Comparison of ENCODE assay signal across 2 cellular contexts in the genomic region with DNA sequence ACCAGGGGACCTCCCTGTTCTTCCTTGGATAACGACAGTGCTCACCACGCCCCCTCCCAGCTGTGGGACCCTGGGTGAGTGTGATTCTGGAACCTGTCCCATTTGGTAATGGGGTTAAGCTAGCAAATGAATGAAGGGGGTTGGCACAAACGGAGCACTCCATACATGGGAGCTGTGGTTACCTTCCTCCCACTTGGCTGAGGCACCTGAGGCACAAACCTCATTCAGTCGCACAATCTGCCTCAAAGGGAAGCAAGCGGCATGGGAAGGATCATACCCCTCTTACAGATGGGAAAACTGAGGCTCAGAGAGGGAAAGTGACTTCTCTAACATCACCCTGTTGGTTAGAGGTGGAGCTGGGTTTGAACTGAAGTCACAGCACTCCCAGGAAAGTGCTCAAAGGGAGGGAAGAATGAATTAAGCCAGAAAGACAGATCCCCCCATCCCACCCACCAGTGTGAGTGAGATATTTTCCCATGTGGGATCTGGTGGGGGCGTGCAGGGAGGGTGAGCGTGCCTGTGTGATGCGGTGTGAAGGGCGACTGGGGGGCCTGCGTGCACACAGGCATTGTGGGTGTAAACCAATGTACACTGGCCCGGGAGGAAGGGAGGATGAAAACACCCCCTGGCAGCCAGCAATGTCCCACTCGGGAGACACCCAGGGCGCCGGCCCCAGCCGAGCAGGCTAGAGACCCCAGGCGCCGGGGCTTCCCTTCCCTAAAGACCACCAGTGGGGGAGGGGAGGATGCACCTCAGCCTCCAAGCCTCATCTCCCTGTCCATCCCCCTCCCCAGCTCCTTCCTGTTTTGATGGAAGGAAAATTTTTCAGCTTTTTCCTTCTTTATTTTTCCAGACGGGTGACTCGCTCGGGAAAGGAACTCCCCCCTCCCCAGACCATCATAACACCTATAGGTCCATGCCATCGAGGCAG.
TF ChIP-seq lines count a peak whose summit lies in the region.

No MANE protein-coding gene starts in this region.

TF ChIP-seq in HEK293, 187 proteins besides CTCF, POLR2A, EP300 and RAD21 (continued from another document and continues in another):
- TF ChIP-seq, protein P1, sequence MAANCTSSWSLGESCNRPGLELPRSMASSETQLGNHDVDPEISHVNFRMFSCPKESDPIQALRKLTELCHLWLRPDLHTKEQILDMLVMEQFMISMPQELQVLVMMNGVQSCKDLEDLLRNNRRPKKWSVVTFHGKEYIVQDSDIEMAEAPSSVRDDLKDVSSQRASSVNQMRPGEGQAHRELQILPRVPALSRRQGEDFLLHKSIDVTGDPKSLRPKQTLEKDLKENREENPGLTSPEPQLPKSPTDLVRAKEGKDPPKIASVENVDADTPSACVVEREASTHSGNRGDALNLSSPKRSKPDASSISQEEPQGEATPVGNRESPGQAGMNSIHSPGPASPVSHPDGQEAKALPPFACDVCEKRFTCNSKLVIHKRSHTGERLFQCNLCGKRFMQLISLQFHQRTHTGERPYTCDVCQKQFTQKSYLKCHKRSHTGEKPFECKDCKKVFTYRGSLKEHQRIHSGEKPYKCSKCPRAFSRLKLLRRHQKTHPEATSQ (tag by site-specific recombination; IDR thresholded peaks at IDR 0.05), result no peak
- TF ChIP-seq GLIS1 (tag by site-specific recombination; IDR thresholded peaks at IDR 0.05), result peak; percentile 44; the same call in 1 of the 2 replicates
- TF ChIP-seq KLF16 (tag by site-specific recombination; IDR thresholded peaks at IDR 0.05), result no peak
- peak; percentile 68 for TF ChIP-seq ZNF24 (tag by site-specific recombination; IDR thresholded peaks at IDR 0.05)
- peak; percentile 97 for TF ChIP-seq ZNF837 (tag by site-specific recombination; IDR thresholded peaks at IDR 0.05)
- TF ChIP-seq, protein P2, sequence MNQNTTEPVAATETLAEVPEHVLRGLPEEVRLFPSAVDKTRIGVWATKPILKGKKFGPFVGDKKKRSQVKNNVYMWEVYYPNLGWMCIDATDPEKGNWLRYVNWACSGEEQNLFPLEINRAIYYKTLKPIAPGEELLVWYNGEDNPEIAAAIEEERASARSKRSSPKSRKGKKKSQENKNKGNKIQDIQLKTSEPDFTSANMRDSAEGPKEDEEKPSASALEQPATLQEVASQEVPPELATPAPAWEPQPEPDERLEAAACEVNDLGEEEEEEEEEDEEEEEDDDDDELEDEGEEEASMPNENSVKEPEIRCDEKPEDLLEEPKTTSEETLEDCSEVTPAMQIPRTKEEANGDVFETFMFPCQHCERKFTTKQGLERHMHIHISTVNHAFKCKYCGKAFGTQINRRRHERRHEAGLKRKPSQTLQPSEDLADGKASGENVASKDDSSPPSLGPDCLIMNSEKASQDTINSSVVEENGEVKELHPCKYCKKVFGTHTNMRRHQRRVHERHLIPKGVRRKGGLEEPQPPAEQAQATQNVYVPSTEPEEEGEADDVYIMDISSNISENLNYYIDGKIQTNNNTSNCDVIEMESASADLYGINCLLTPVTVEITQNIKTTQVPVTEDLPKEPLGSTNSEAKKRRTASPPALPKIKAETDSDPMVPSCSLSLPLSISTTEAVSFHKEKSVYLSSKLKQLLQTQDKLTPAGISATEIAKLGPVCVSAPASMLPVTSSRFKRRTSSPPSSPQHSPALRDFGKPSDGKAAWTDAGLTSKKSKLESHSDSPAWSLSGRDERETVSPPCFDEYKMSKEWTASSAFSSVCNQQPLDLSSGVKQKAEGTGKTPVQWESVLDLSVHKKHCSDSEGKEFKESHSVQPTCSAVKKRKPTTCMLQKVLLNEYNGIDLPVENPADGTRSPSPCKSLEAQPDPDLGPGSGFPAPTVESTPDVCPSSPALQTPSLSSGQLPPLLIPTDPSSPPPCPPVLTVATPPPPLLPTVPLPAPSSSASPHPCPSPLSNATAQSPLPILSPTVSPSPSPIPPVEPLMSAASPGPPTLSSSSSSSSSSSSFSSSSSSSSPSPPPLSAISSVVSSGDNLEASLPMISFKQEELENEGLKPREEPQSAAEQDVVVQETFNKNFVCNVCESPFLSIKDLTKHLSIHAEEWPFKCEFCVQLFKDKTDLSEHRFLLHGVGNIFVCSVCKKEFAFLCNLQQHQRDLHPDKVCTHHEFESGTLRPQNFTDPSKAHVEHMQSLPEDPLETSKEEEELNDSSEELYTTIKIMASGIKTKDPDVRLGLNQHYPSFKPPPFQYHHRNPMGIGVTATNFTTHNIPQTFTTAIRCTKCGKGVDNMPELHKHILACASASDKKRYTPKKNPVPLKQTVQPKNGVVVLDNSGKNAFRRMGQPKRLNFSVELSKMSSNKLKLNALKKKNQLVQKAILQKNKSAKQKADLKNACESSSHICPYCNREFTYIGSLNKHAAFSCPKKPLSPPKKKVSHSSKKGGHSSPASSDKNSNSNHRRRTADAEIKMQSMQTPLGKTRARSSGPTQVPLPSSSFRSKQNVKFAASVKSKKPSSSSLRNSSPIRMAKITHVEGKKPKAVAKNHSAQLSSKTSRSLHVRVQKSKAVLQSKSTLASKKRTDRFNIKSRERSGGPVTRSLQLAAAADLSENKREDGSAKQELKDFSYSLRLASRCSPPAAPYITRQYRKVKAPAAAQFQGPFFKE (tag by site-specific recombination; IDR thresholded peaks at IDR 0.05; ENCODE audit: borderline replicate concordance), result no peak
- TF ChIP-seq ZNF239 (tag by site-specific recombination; IDR thresholded peaks at IDR 0.05), result no peak
- no peak for TF ChIP-seq SP2 (tag by site-specific recombination; IDR thresholded peaks at IDR 0.05)
- TF ChIP-seq, protein P3, sequence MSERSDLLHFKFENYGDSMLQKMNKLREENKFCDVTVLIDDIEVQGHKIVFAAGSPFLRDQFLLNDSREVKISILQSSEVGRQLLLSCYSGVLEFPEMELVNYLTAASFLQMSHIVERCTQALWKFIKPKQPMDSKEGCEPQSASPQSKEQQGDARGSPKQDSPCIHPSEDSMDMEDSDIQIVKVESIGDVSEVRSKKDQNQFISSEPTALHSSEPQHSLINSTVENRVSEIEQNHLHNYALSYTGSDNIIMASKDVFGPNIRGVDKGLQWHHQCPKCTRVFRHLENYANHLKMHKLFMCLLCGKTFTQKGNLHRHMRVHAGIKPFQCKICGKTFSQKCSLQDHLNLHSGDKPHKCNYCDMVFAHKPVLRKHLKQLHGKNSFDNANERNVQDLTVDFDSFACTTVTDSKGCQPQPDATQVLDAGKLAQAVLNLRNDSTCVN (tag by site-specific recombination; optimal IDR thresholded peaks at IDR 0.05), result peak; percentile 13
- no peak for TF ChIP-seq ZNF626 (tag by site-specific recombination; IDR thresholded peaks at IDR 0.05)
- no peak for TF ChIP-seq WT1 (tag by site-specific recombination; IDR thresholded peaks at IDR 0.05)
- TF ChIP-seq ZNF791 (tag by site-specific recombination; IDR thresholded peaks at IDR 0.05), result no peak
- TF ChIP-seq ZBTB8A (tag by site-specific recombination; IDR thresholded peaks at IDR 0.05), result no peak
- no peak for TF ChIP-seq ZIC2 (tag by site-specific recombination; IDR thresholded peaks at IDR 0.05)
- no peak for TF ChIP-seq ZNF707 (tag by site-specific recombination; IDR thresholded peaks at IDR 0.05)
- peak; percentile 34; the same call in 1 of the 2 replicates for TF ChIP-seq KLF9 (tag by site-specific recombination; IDR thresholded peaks at IDR 0.05; ENCODE audit: low read depth)
- TF ChIP-seq, protein P4, sequence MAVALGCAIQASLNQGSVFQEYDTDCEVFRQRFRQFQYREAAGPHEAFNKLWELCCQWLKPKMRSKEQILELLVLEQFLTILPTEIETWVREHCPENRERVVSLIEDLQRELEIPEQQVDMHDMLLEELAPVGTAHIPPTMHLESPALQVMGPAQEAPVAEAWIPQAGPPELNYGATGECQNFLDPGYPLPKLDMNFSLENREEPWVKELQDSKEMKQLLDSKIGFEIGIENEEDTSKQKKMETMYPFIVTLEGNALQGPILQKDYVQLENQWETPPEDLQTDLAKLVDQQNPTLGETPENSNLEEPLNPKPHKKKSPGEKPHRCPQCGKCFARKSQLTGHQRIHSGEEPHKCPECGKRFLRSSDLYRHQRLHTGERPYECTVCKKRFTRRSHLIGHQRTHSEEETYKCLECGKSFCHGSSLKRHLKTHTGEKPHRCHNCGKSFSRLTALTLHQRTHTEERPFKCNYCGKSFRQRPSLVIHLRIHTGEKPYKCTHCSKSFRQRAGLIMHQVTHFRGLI (tag by site-specific recombination; IDR thresholded peaks at IDR 0.05), result no peak

TF ChIP-seq in GM12878, 131 proteins besides CTCF, POLR2A, EP300 and RAD21 (continued from another document):
- TF ChIP-seq, protein P5, sequence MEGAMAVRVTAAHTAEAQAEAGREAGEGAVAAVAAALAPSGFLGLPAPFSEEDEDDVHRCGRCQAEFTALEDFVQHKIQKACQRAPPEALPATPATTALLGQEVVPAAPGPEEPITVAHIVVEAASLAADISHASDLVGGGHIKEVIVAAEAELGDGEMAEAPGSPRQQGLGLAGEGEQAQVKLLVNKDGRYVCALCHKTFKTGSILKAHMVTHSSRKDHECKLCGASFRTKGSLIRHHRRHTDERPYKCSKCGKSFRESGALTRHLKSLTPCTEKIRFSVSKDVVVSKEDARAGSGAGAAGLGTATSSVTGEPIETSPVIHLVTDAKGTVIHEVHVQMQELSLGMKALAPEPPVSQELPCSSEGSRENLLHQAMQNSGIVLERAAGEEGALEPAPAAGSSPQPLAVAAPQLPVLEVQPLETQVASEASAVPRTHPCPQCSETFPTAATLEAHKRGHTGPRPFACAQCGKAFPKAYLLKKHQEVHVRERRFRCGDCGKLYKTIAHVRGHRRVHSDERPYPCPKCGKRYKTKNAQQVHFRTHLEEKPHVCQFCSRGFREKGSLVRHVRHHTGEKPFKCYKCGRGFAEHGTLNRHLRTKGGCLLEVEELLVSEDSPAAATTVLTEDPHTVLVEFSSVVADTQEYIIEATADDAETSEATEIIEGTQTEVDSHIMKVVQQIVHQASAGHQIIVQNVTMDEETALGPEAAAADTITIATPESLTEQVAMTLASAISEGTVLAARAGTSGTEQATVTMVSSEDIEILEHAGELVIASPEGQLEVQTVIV (IDR thresholded peaks at IDR 0.05; ENCODE audit: borderline replicate concordance, partially characterized antibody), result no peak
- TF ChIP-seq CBX3 (IDR thresholded peaks at IDR 0.05; ENCODE audit: borderline replicate concordance, low read depth), result no peak
